8 cellular contexts compared by ENCODE assay signal in the genomic region with DNA sequence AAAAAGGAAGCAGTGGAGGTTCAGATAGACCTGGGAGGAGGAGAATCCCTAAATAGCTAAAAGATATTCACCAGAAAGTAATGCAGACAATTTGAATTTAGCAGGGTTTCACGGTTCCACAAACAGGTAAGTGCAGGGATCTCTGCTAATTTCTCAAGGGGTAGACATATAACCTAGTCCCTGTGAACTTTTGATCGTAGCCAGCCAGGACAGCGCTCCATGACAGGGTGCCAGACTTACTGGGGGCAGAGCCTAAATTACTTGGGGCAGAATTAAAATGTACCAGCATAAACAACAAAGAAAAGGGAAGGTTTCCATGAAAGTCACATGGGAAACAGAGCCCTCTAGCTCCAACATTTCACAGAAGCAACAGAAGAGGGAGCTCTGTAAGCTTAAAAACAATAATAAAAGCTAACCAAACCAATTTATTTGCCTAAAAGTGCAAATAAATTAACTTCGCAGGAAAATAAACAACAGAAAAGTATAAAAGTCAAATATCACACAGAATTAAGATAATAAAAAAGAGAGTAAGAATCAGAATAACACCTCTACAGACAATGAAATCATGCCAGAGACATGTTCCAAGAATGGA.
DNase-seq lines count a peak whose midpoint lies in the region; ATAC-seq and TF ChIP-seq lines count a peak whose summit lies in the region.

No MANE protein-coding gene starts in this region.

- DNase-seq in BE2C (no peak), HFF-Myc (ENCODE audit: extremely low read depth, low read depth) (peak; percentile 6), astrocyte of the hippocampus (ENCODE audit: low read depth, low spot score) (peak; percentile 41), RKO (ENCODE audit: low spot score) (no peak), NCI-H226 (no peak), aorta (no peak)
- no peak for DNase-seq in activated T-cell treated with anti-CD3 and anti-CD28 coated beads, Interleukin-2, amount 50 U/mL, for 1 hour

- H3K27ac ChIP-seq in liver (ENCODE audit: low read depth in 1 of 2, low read length in 2 of 2) (peak overlapping the region in 1 of 2 donors; percentile 40), aorta (ENCODE audit: low read depth in 1 of 2, low read length in 2 of 2) (no peak overlapping the region)

- ATAC-seq in aorta (ENCODE audit: low FRiP score), result no peak

- peak; percentile 85 to 90 for TF ChIP-seq RAD21 in liver (IDR thresholded peaks at IDR 0.05)

- TF ChIP-seq CTCF in BE2C (IDR thresholded peaks at IDR 0.05; ENCODE audit: low read depth, low read length) (peak; percentile 67), HFF-Myc (IDR thresholded peaks at IDR 0.05; ENCODE audit: low read depth, low read length, missing control alignments) (peak; percentile 46), liver (IDR thresholded peaks at IDR 0.05; ENCODE audit: low read depth, low read length, missing input control) (peak; percentile 70)

- H3K4me1 ChIP-seq in BE2C (no peaks in the 10 kb centered on the region; the same call in 1 of the 2 replicates), liver (ENCODE audit: control insufficient read depth in 4 of 4, insufficient read depth in 4 of 4, low read length in 3 of 4) (peaks cover 0 to 9% (median 2%) of the 10 kb centered on the region in 4 donors), aorta (ENCODE audit: control insufficient read depth in 1 of 2, insufficient read depth in 2 of 2, low read length in 2 of 2) (no peaks in the 10 kb centered on the region)

- H3K27me3 ChIP-seq in BE2C (no peaks in the 10 kb centered on the region), liver (ENCODE audit: control insufficient read depth in 4 of 4, insufficient read depth in 4 of 4, low read length in 3 of 4) (no peaks in the 10 kb centered on the region), aorta (ENCODE audit: control insufficient read depth in 1 of 2, insufficient read depth in 2 of 2, low read length in 1 of 2) (no peaks in the 10 kb centered on the region)

- intact Hi-C loops in aorta (cut with DNase I), result no loop called here

- H3K4me3 ChIP-seq in BE2C (ENCODE audit: low read depth, low read length) (no peak overlapping the region), HFF-Myc (replicated peaks; ENCODE audit: low read depth, low read length) (no peak overlapping the region), liver (ENCODE audit: low read depth in 1 of 3, low read length in 3 of 3) (no peak overlapping the region), aorta (ENCODE audit: low read length in 2 of 2) (no peak overlapping the region)

- H3K9ac ChIP-seq in liver (ENCODE audit: low read depth in 1 of 2, low read length in 2 of 2), result peak overlapping the region in 1 of 2 donors; percentile 50

- H3K9me3 ChIP-seq in BE2C (no peaks in the 10 kb centered on the region), liver (ENCODE audit: control insufficient read depth in 4 of 4, low read length in 3 of 4) (no peaks in the 10 kb centered on the region), aorta (ENCODE audit: control insufficient read depth, low read length) (no peaks in the 10 kb centered on the region)

- H3K36me3 ChIP-seq in BE2C, result no peaks in the 10 kb centered on the region
- H3K36me3 ChIP-seq in liver (ENCODE audit: control insufficient read depth in 4 of 4, insufficient read depth in 3 of 4, low read depth in 1 of 4, low read length in 3 of 4), result no peaks in the 10 kb centered on the region
- no peaks in the 10 kb centered on the region for H3K36me3 ChIP-seq in aorta (ENCODE audit: control insufficient read depth in 1 of 2, insufficient read depth in 2 of 2, low read length in 1 of 2)

- 34% methylated on average over 4 of the region's 4 CpGs for WGBS in liver
- 33 to 37% methylated on average over 4 of the region's 4 CpGs for WGBS in aorta, 2 donors

TF ChIP-seq in liver, 16 proteins besides CTCF, POLR2A, EP300 and RAD21:
- TF ChIP-seq YY1 (IDR thresholded peaks at IDR 0.05), result peak; percentile 12
- peak; percentile 9 to 14 for TF ChIP-seq HNF4A (conservative IDR thresholded peaks at IDR 0.05)
- TF ChIP-seq TAF1 (conservative IDR thresholded peaks at IDR 0.05), result peak; percentile 33
- TF ChIP-seq, protein P1, sequence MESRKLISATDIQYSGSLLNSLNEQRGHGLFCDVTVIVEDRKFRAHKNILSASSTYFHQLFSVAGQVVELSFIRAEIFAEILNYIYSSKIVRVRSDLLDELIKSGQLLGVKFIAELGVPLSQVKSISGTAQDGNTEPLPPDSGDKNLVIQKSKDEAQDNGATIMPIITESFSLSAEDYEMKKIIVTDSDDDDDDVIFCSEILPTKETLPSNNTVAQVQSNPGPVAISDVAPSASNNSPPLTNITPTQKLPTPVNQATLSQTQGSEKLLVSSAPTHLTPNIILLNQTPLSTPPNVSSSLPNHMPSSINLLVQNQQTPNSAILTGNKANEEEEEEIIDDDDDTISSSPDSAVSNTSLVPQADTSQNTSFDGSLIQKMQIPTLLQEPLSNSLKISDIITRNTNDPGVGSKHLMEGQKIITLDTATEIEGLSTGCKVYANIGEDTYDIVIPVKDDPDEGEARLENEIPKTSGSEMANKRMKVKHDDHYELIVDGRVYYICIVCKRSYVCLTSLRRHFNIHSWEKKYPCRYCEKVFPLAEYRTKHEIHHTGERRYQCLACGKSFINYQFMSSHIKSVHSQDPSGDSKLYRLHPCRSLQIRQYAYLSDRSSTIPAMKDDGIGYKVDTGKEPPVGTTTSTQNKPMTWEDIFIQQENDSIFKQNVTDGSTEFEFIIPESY (IDR thresholded peaks at IDR 0.05), result no peak
- peak; percentile 16 for TF ChIP-seq SP1 (IDR thresholded peaks at IDR 0.05)

Comparison
In these comparisons a context has a peak if more than half of its experiments do, and no peak if none do; other contexts are left out.
1. DNase-seq: peak in HFF-Myc (single experiment) and astrocyte of the hippocampus (single experiment); none in BE2C (single experiment), RKO (single experiment), NCI-H226 (single experiment), activated T-cell treated with anti-CD3 and anti-CD28 coated beads, Interleukin-2, amount 50 U/mL, for 1 hour (single experiment) and aorta (0 of 2).
2. Peak in every context shown above with its lines, with median percentiles within 50 percentile points of each other: CTCF ChIP-seq.